Comparison of ENCODE assay signal across 28 cellular contexts in the genomic region with DNA sequence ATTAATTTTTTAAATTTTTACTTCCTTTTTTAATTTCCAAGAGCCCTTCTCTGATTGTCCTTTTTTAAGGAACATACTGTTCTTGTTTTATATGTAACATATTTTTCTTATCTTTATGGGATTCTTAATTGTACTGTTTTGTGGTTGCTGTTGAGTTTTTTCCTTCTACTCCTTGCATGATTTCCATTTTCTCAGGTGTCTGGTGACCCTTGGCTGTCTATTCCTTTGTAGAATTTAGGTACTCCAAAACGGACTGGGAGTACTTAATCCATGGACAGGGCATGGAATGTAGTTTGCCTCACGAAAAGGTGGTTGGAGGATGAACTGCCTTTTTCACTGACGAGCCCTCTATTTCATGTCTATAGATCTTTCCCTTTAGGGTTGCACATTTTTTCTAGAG.
"Had no signal": no experiment of that assay in that cellular context is flagged by ENCODE, and none has a peak within 500 bp of the region (broad histone marks: within the 10 kb centered on the region; RNA-seq: fewer than 3 reads in every experiment).

No MANE protein-coding gene starts in this region.

- H3K4me1 ChIP-seq: left lung, right atrium auricular region, upper lobe of left lung had no signal

- H3K27ac Mint-ChIP-seq: endodermal cell; naive thymus-derived CD8-positive, alpha-beta T cell; nephron progenitor cell; stimulated activated naive CD8-positive, alpha-beta T cell treated with anti-CD3 and anti-CD28 coated beads, Interleukin-15, amount 100 ng/mL, for 72 hours had no signal

- H3K27me3 ChIP-seq: dorsolateral prefrontal cortex, foreskin keratinocyte, heart right ventricle, left lung, right atrium auricular region, suprapubic skin, upper lobe of left lung had no signal

- H3K36me3 ChIP-seq: left lung, prostate gland, right atrium auricular region, suprapubic skin had no signal

- DNase-seq: dorsolateral prefrontal cortex; effector CD8-positive, alpha-beta T cell; endodermal cell; foreskin keratinocyte; glutamatergic neuron; heart right ventricle; hippocampal formation; left cardiac atrium; left lung; mesenchymal stem cell; naive thymus-derived CD8-positive, alpha-beta T cell; nephron progenitor cell; nucleus accumbens; stimulated activated CD4-positive, alpha-beta T cell treated with anti-CD3 and anti-CD28 coated beads, Interleukin-12 subunit alpha, Interleukin-12 subunit beta, amount 100 ng/mL, for 4 hours; stimulated activated CD4-positive, alpha-beta T cell treated with anti-CD3 and anti-CD28 coated beads, Interleukin-1b, Interleukin-23, amount 100 ng/mL, for 48 hours; stimulated activated CD4-positive, alpha-beta T cell treated with anti-CD3 and anti-CD28 coated beads, Interleukin-4, amount 100 ng/mL, for 1 hour; stimulated activated CD8-positive, alpha-beta memory T cell treated with anti-CD3 and anti-CD28 coated beads, Interleukin-4, amount 100 ng/mL, for 48 hours; stimulated activated naive CD4-positive, alpha-beta T cell; stimulated activated naive CD8-positive, alpha-beta T cell treated with anti-CD3 and anti-CD28 coated beads, Interleukin-15, amount 100 ng/mL, for 72 hours; upper lobe of left lung had no signal

- H3K9me3 ChIP-seq: left lung, prostate gland, right atrium auricular region, suprapubic skin, upper lobe of left lung had no signal

- H3K27ac ChIP-seq: epithelial cell of prostate, foreskin keratinocyte, heart right ventricle, left lung, prostate gland, right atrium auricular region, suprapubic skin, upper lobe of left lung had no signal

- H3K4me3 Mint-ChIP-seq: endodermal cell; mesothelial cell of epicardium; naive thymus-derived CD8-positive, alpha-beta T cell; nephron progenitor cell; stimulated activated naive CD8-positive, alpha-beta T cell treated with anti-CD3 and anti-CD28 coated beads, Interleukin-15, amount 100 ng/mL, for 72 hours had no signal

- H3K27me3 Mint-ChIP-seq: naive thymus-derived CD8-positive, alpha-beta T cell; stimulated activated naive CD8-positive, alpha-beta T cell treated with anti-CD3 and anti-CD28 coated beads, Interleukin-15, amount 100 ng/mL, for 72 hours had no signal

- ATAC-seq: esophagus mucosa; foreskin keratinocyte; heart right ventricle; left cardiac atrium; left lung; naive thymus-derived CD8-positive, alpha-beta T cell; sciatic nerve; stimulated activated naive CD8-positive, alpha-beta T cell treated with anti-CD3 and anti-CD28 coated beads, Interleukin-15, amount 100 ng/mL, for 72 hours had no signal

- H3K9me3 Mint-ChIP-seq: endodermal cell; mesothelial cell of epicardium; naive thymus-derived CD8-positive, alpha-beta T cell; nephron progenitor cell; stimulated activated naive CD8-positive, alpha-beta T cell treated with anti-CD3 and anti-CD28 coated beads, Interleukin-15, amount 100 ng/mL, for 72 hours had no signal

- H3K4me3 ChIP-seq: dorsolateral prefrontal cortex, heart right ventricle, left lung, prostate gland, right atrium auricular region, smooth muscle cell, suprapubic skin, upper lobe of left lung had no signal

- H3K4me1 Mint-ChIP-seq: nephron progenitor cell; stimulated activated naive CD8-positive, alpha-beta T cell treated with anti-CD3 and anti-CD28 coated beads, Interleukin-15, amount 100 ng/mL, for 72 hours had no signal
